Comparison of ENCODE assay signal across 8 cellular contexts in genomic region chr2:118371500-118371899, GRCh38.
DNase-seq lines count a peak whose midpoint lies in the region; ATAC-seq and TF ChIP-seq lines count a peak whose summit lies in the region.

No MANE protein-coding gene starts in this region.

- H3K4me3 ChIP-seq in GM12864 (ENCODE audit: low read depth, low read length): no peak overlapping the region

- intact Hi-C loops in CD4-positive, alpha-beta T cell (cut with DNase I, micrococcal nuclease): no loop called here

- H3K9me3 ChIP-seq in CD4-positive, alpha-beta T cell (ENCODE audit: control insufficient read depth, low read length): no peaks in the 10 kb centered on the region

- H3K27ac Mint-ChIP-seq in nephron progenitor cell: no peak overlapping the region
- H3K27ac Mint-ChIP-seq in CD4-positive, alpha-beta T cell: no peak overlapping the region

- peaks cover 14% of the 10 kb centered on the region for H3K27me3 ChIP-seq in CD4-positive, alpha-beta T cell (ENCODE audit: control insufficient read depth, insufficient read depth, low read length)

- POLR2A ChIA-PET in CD4-positive, alpha-beta T cell (lab: Charles Lee): no interaction called here

- peak; percentile 33 for DNase-seq in 8988T
- DNase-seq in GM12864 (ENCODE audit: low read depth): no peak
- DNase-seq in Kasumi-1 (lab: John Stamatoyannopoulos, UW): peak; percentile 43 to 61
- DNase-seq in T47D (ENCODE audit: low read depth in 1 of 2, low spot score in 1 of 2): peak; percentile 5 to 20
- peak; percentile 64 for DNase-seq in nephron progenitor cell
- no peak for DNase-seq in CD4-positive, alpha-beta T cell

- peaks cover 23% of the 10 kb centered on the region for H3K4me1 Mint-ChIP-seq in nephron progenitor cell
- no peaks in the 10 kb centered on the region for H3K4me1 Mint-ChIP-seq in CD4-positive, alpha-beta T cell (ENCODE audit: low read depth)

- H3K27me3 Mint-ChIP-seq in nephron progenitor cell (ENCODE audit: low read depth, poor library complexity): peaks cover 30% of the 10 kb centered on the region
- peaks cover 28% of the 10 kb centered on the region for H3K27me3 Mint-ChIP-seq in CD4-positive, alpha-beta T cell

- no peaks in the 10 kb centered on the region for H3K36me3 Mint-ChIP-seq in nephron progenitor cell (ENCODE audit: low read depth)
- H3K36me3 Mint-ChIP-seq in CD4-positive, alpha-beta T cell (ENCODE audit: low read depth): no peaks in the 10 kb centered on the region

- CTCF ChIA-PET in CD4-positive, alpha-beta T cell (lab: Charles Lee): no interaction called here

- no peak overlapping the region for H3K4me3 Mint-ChIP-seq in nephron progenitor cell
- H3K4me3 Mint-ChIP-seq in CD4-positive, alpha-beta T cell: no peak overlapping the region

- no peak for ATAC-seq in GM19397 (IDR thresholded peaks at IDR 0.05; ENCODE audit: unreplicated experiment)
- no peak for ATAC-seq in GM21360 (IDR thresholded peaks at IDR 0.05; ENCODE audit: unreplicated experiment)
- no peak for ATAC-seq in CD4-positive, alpha-beta T cell (ENCODE audit: poor library complexity)

- in situ Hi-C loops in T47D (cut with HindIII; ENCODE audit: low pct_unique_long_range_greater_than_20kb, low sequenced_read_pairs): no loop called here

- TF ChIP-seq CTCF in GM12864 (IDR thresholded peaks at IDR 0.05; ENCODE audit: low read depth, low read length, missing control alignments) (peak; percentile 65), nephron progenitor cell (IDR thresholded peaks at IDR 0.05) (peak; percentile 75)
- TF ChIP-seq CTCF in CD4-positive, alpha-beta T cell (IDR thresholded peaks at IDR 0.05): no peak

- H3K9me3 Mint-ChIP-seq in nephron progenitor cell: no peaks in the 10 kb centered on the region
- no peaks in the 10 kb centered on the region for H3K9me3 Mint-ChIP-seq in CD4-positive, alpha-beta T cell

- H3K27ac ChIP-seq in CD4-positive, alpha-beta T cell (ENCODE audit: low read depth, low read length): no peak overlapping the region

Comparison
In these comparisons a context has a peak if more than half of its experiments do, and no peak if none do; other contexts are left out.
1. DNase-seq: peak in 8988T (single experiment), Kasumi-1 (2 of 2), T47D (2 of 2) and nephron progenitor cell (single experiment); none in GM12864 (single experiment) and CD4-positive, alpha-beta T cell (0 of 10).